ENCODE assay signal across 16 cellular contexts in genomic region chr2:182069416-182069815, GRCh38.
A peak's percentile ranks its signal among the peaks of the same experiment; 100 is the strongest.
DNase-seq lines count a peak whose midpoint lies in the region; TF ChIP-seq lines count a peak whose summit lies in the region.
"Had no signal": no experiment of that assay in that cellular context is flagged by ENCODE, and none has a peak within 500 bp of the region (broad histone marks: within the 10 kb centered on the region; RNA-seq: fewer than 3 reads in every experiment).

No MANE protein-coding gene starts in this region.

- H3K36me3 ChIP-seq in PC-9 (ENCODE audit: low read depth) (no peaks in the 10 kb centered on the region), SK-N-SH (replicated peaks in 1 of 2; ENCODE audit: control insufficient read depth in 1 of 2, insufficient read depth in 2 of 2, low read length in 1 of 2) (no peaks in the 10 kb centered on the region), smooth muscle cell (ENCODE audit: low read depth) (no peaks in the 10 kb centered on the region), stomach (no peaks in the 10 kb centered on the region), left ventricle myocardium inferior (no peaks in the 10 kb centered on the region)
- H3K36me3 ChIP-seq: BLaER1 had no signal

- H2BK15ac ChIP-seq in H9 (ENCODE audit: low read depth, low read length): no peak overlapping the region

- no peak for DNase-seq in H9
- DNase-seq in PC-9: no peak
- peak; percentile 3 for DNase-seq in SK-N-SH
- DNase-seq in smooth muscle cell (lab: John Stamatoyannopoulos, UW; ENCODE audit: unreplicated experiment): no peak
- DNase-seq in stomach: no peak
- no peak for DNase-seq in left ventricle myocardium inferior
- DNase-seq in inferior parietal cortex (ENCODE audit: extremely low spot score): no peak
- DNase-seq in CD14-positive monocyte (ENCODE audit: low spot score): no peak
- DNase-seq: AML-193; Calu3; CD4-positive, CD25-positive, alpha-beta regulatory T cell; DMS 273 treated with DMSO at 0.1 percent for 48 hours; HCEC 1CT; KG1 had no signal

- H3K79me2 ChIP-seq in H9 (ENCODE audit: insufficient read depth, low read length): no peaks in the 10 kb centered on the region
- no peaks in the 10 kb centered on the region for H3K79me2 ChIP-seq in PC-9 (ENCODE audit: low read depth)
- no peaks in the 10 kb centered on the region for H3K79me2 ChIP-seq in SK-N-SH (ENCODE audit: insufficient read depth)
- no peaks in the 10 kb centered on the region for H3K79me2 ChIP-seq in smooth muscle cell (ENCODE audit: low read depth)

- H3K4me1 ChIP-seq in H9 (ENCODE audit: insufficient read depth, low read length): peaks cover 6% of the 10 kb centered on the region
- peaks cover 23% of the 10 kb centered on the region for H3K4me1 ChIP-seq in PC-9 (replicated peaks; ENCODE audit: insufficient read depth)
- H3K4me1 ChIP-seq in SK-N-SH (ENCODE audit: control insufficient read depth in 1 of 2, insufficient read depth in 2 of 2, low read depth in 1 of 2, low read length in 1 of 2): peaks cover 16 to 24% of the 10 kb centered on the region in 2 experiments
- peaks cover 27% of the 10 kb centered on the region for H3K4me1 ChIP-seq in smooth muscle cell (ENCODE audit: low read depth)
- peaks cover 0 to 11% (median 4%) of the 10 kb centered on the region in 4 donors for H3K4me1 ChIP-seq in stomach
- H3K4me1 ChIP-seq in left ventricle myocardium inferior: peaks cover 32% of the 10 kb centered on the region
- H3K4me1 ChIP-seq: BLaER1 had no signal

- H3K9me3 ChIP-seq in H9 (ENCODE audit: control insufficient read depth, low read depth, low read length): no peaks in the 10 kb centered on the region
- H3K9me3 ChIP-seq in PC-9 (ENCODE audit: insufficient read depth, low read depth): no peaks in the 10 kb centered on the region
- H3K9me3 ChIP-seq in SK-N-SH: no peaks in the 10 kb centered on the region
- no peaks in the 10 kb centered on the region for H3K9me3 ChIP-seq in smooth muscle cell (replicated peaks; ENCODE audit: low read depth)
- no peaks in the 10 kb centered on the region for H3K9me3 ChIP-seq in stomach
- H3K9me3 ChIP-seq in left ventricle myocardium inferior (replicated peaks): no peaks in the 10 kb centered on the region
- H3K9me3 ChIP-seq: BLaER1 had no signal

- no peak overlapping the region for H2BK5ac ChIP-seq in H9 (ENCODE audit: insufficient read length, low read length)

- H3K4ac ChIP-seq in H9 (ENCODE audit: low read depth, low read length): no peak overlapping the region

- H4K5ac ChIP-seq in H9 (ENCODE audit: insufficient read length, low read depth, low read length): no peak overlapping the region

- H3K36me3 Mint-ChIP-seq in H9 (ENCODE audit: insufficient read depth in 1 of 3, low read depth in 3 of 3): no peaks in the 10 kb centered on the region
- H3K36me3 Mint-ChIP-seq in CD14-positive monocyte: no peaks in the 10 kb centered on the region
- H3K36me3 Mint-ChIP-seq: CD4-positive, CD25-positive, alpha-beta regulatory T cell; IgD-negative memory B cell had no signal

- no peak overlapping the region for H2BK20ac ChIP-seq in H9 (ENCODE audit: low read depth, low read length, poor library complexity, severe bottlenecking)

- H3K27me3 ChIP-seq in H9 (ENCODE audit: insufficient read depth, low read length) (no peaks in the 10 kb centered on the region), PC-9 (ENCODE audit: insufficient read depth, low read depth) (no peaks in the 10 kb centered on the region), SK-N-SH (ENCODE audit: insufficient read depth) (no peaks in the 10 kb centered on the region), smooth muscle cell (ENCODE audit: low read depth) (no peaks in the 10 kb centered on the region), stomach (no peaks in the 10 kb centered on the region), left ventricle myocardium inferior (ENCODE audit: low read depth) (no peaks in the 10 kb centered on the region)
- H3K27me3 ChIP-seq: BLaER1 had no signal

- H2BK12ac ChIP-seq in H9 (ENCODE audit: insufficient read length, low read depth, low read length): no peak overlapping the region

- intact Hi-C loops in PC-9 (cut with micrococcal nuclease; ENCODE audit: unreplicated experiment) (loop anchor here (2.0 kb wide), 1 partner anchor 115 kb away; no protein-coding TSS in a partner anchor), stomach (cut with DNase I; ENCODE audit: low total_unique reads) (no loop called here), left ventricle myocardium inferior (cut with micrococcal nuclease) (no loop called here), CD14-positive monocyte (cut with micrococcal nuclease) (no loop called here)

- no peak overlapping the region for H3K9ac ChIP-seq in H9 (ENCODE audit: extremely low read depth, insufficient read length, low read length)
- H3K9ac ChIP-seq in SK-N-SH: no peak overlapping the region
- no peak overlapping the region for H3K9ac ChIP-seq in smooth muscle cell (ENCODE audit: low read depth)
- H3K9ac ChIP-seq: BLaER1 had no signal

- H3K27ac ChIP-seq in H9 (ENCODE audit: insufficient read length, low read depth, low read length) (no peak overlapping the region), PC-9 (peak overlapping the region; percentile 74), SK-N-SH (ENCODE audit: low read depth in 2 of 2, low read length in 1 of 2) (no peak overlapping the region), smooth muscle cell (ENCODE audit: low read depth) (no peak overlapping the region), stomach (no peak overlapping the region), left ventricle myocardium inferior (replicated peaks) (no peak overlapping the region)
- H3K27ac ChIP-seq: BLaER1 had no signal

- no peak overlapping the region for H2AK5ac ChIP-seq in H9 (ENCODE audit: insufficient read length, low read length)

- H3K23me2 ChIP-seq in H9 (ENCODE audit: insufficient read length, low read depth, low read length, poor library complexity, severe bottlenecking): no peaks in the 10 kb centered on the region

- no peak for TF ChIP-seq RAD21 in SK-N-SH (IDR thresholded peaks at IDR 0.05; ENCODE audit: low read length)

- TF ChIP-seq EP300 in SK-N-SH (IDR thresholded peaks at IDR 0.05; ENCODE audit: borderline replicate concordance in 1 of 2, low read depth in 1 of 2, low read length in 1 of 2): peak in 1 of 2 experiments; percentile 68; a peak in 2 of 4 replicates
- no peak for TF ChIP-seq EP300 in stomach (IDR thresholded peaks at IDR 0.05)

- H4K8ac ChIP-seq in H9 (replicated peaks; ENCODE audit: insufficient read length, low read depth, low read length): no peak overlapping the region

- no peak overlapping the region for H3K4me3 ChIP-seq in PC-9
- no peak overlapping the region for H3K4me3 ChIP-seq in SK-N-SH (ENCODE audit: low read depth in 2 of 2, low read length in 1 of 2)
- H3K4me3 ChIP-seq in smooth muscle cell: no peak overlapping the region
- no peak overlapping the region for H3K4me3 ChIP-seq in stomach
- no peak overlapping the region for H3K4me3 ChIP-seq in left ventricle myocardium inferior
- H3K4me3 ChIP-seq: BLaER1 had no signal

- no peak overlapping the region for H3K18ac ChIP-seq in H9 (ENCODE audit: insufficient read length, low read depth, low read length)

- no peaks in the 10 kb centered on the region for H3K27me3 Mint-ChIP-seq in H9 (ENCODE audit: low read depth)
- no peaks in the 10 kb centered on the region for H3K27me3 Mint-ChIP-seq in CD14-positive monocyte (ENCODE audit: low read depth in 3 of 3)
- H3K27me3 Mint-ChIP-seq: CD4-positive, CD25-positive, alpha-beta regulatory T cell had no signal

- no peak overlapping the region for H3K23ac ChIP-seq in H9 (ENCODE audit: insufficient read length, low read depth, low read length)

- peaks cover 16% of the 10 kb centered on the region for H3F3A ChIP-seq in PC-9 (ENCODE audit: insufficient read depth, low read depth)
- H3F3A ChIP-seq in SK-N-SH (replicated peaks; ENCODE audit: insufficient read depth): peaks cover 12% of the 10 kb centered on the region
- peaks cover 7% of the 10 kb centered on the region for H3F3A ChIP-seq in smooth muscle cell (ENCODE audit: low read depth)

- H3K4me3 Mint-ChIP-seq in H9: no peak overlapping the region; a peak in 1 of 5 replicates
- H3K4me3 Mint-ChIP-seq in CD14-positive monocyte: no peak overlapping the region
- H3K4me3 Mint-ChIP-seq: CD4-positive, CD25-positive, alpha-beta regulatory T cell; IgD-negative memory B cell had no signal

- H3K4me1 Mint-ChIP-seq in H9 (peaks cover 15 to 18% of the 10 kb centered on the region in 2 experiments), CD14-positive monocyte (peaks cover 3% of the 10 kb centered on the region)
- H3K4me1 Mint-ChIP-seq: CD4-positive, CD25-positive, alpha-beta regulatory T cell; IgD-negative memory B cell had no signal

- H3K9me3 Mint-ChIP-seq in H9: no peaks in the 10 kb centered on the region
- H3K9me3 Mint-ChIP-seq in CD14-positive monocyte: peaks cover 0 to 2% (median 0%) of the 10 kb centered on the region in 7 donors

- H2BK120ac ChIP-seq in H9 (ENCODE audit: low read depth, low read length, poor library complexity, severe bottlenecking): no peak overlapping the region

- H3K27ac Mint-ChIP-seq in H9: peak overlapping the region in 2 of 3 experiments; percentile 25 to 28; a peak in 4 of 7 replicates
- H3K27ac Mint-ChIP-seq in CD14-positive monocyte: no peak overlapping the region
- H3K27ac Mint-ChIP-seq: CD4-positive, CD25-positive, alpha-beta regulatory T cell; IgD-negative memory B cell had no signal

- POLR2A ChIA-PET in PC-9 (lab: Charles Lee; ENCODE audit: unreplicated experiment): interaction anchor here (0.7 kb wide), 1 partner anchor 10 kb away, joined by 3 read pairs; no protein-coding TSS in a partner anchor
- POLR2A ChIA-PET in SK-N-SH (lab: Yijun Ruan, JAX): no interaction called here

- H4K20me1 ChIP-seq in H9 (ENCODE audit: control insufficient read depth, insufficient read depth, insufficient read length): no peaks in the 10 kb centered on the region
- no peaks in the 10 kb centered on the region for H4K20me1 ChIP-seq in PC-9 (ENCODE audit: insufficient read depth)
- no peaks in the 10 kb centered on the region for H4K20me1 ChIP-seq in SK-N-SH (ENCODE audit: insufficient read depth)
- H4K20me1 ChIP-seq in smooth muscle cell (ENCODE audit: low read depth): no peaks in the 10 kb centered on the region
- H4K20me1 ChIP-seq: BLaER1 had no signal

- no peak for TF ChIP-seq CTCF in H9 (conservative IDR thresholded peaks at IDR 0.05)
- TF ChIP-seq CTCF in PC-9 (conservative IDR thresholded peaks at IDR 0.05): no peak
- TF ChIP-seq CTCF in SK-N-SH (IDR thresholded peaks at IDR 0.05): no peak
- no peak for TF ChIP-seq CTCF in smooth muscle cell (IDR thresholded peaks at IDR 0.05; ENCODE audit: borderline replicate concordance, insufficient read depth, poor library complexity, severe bottlenecking)
- no peak for TF ChIP-seq CTCF in stomach (IDR thresholded peaks at IDR 0.05)
- no peak for TF ChIP-seq CTCF in left ventricle myocardium inferior (IDR thresholded peaks at IDR 0.05; ENCODE audit: borderline replicate concordance)
- no peak for TF ChIP-seq CTCF in CD14-positive monocyte (IDR thresholded peaks at IDR 0.05)

- H3K4me2 ChIP-seq in H9 (ENCODE audit: insufficient read depth, insufficient read length, low read length): no peak overlapping the region
- H3K4me2 ChIP-seq in PC-9: peak overlapping the region; percentile 41
- no peak overlapping the region for H3K4me2 ChIP-seq in SK-N-SH
- peak overlapping the region; percentile 62 for H3K4me2 ChIP-seq in smooth muscle cell
- H3K4me2 ChIP-seq: BLaER1 had no signal

- no peak overlapping the region for H3K14ac ChIP-seq in H9 (ENCODE audit: insufficient read depth, low read length)

- CTCF ChIA-PET in PC-9 (lab: Charles Lee) (no interaction called here), SK-N-SH (lab: Yijun Ruan, JAX) (no interaction called here)

- H2AFZ ChIP-seq in H9 (ENCODE audit: low read length): no peak overlapping the region
- peak overlapping the region; percentile 66; the same call in 1 of the 2 replicates for H2AFZ ChIP-seq in PC-9
- H2AFZ ChIP-seq in SK-N-SH (ENCODE audit: low read depth): no peak overlapping the region
- H2AFZ ChIP-seq in smooth muscle cell (ENCODE audit: low read depth): no peak overlapping the region

- H4K91ac ChIP-seq in H9 (ENCODE audit: insufficient read length, low read depth, low read length): no peak overlapping the region

- no peaks in the 10 kb centered on the region for H3K9me2 ChIP-seq in PC-9 (ENCODE audit: insufficient read depth)
- H3K9me2 ChIP-seq in SK-N-SH: no peaks in the 10 kb centered on the region

- no TSS peak for BruUV-seq in PC-9 (replicated peaks; lab: Mats Ljungman, UMichigan)

- H3K56ac ChIP-seq in H9 (ENCODE audit: insufficient read length, low read depth, low read length): no peak overlapping the region

- H3T11ph ChIP-seq in H9 (ENCODE audit: low read length): no peak overlapping the region

- no peak for TF ChIP-seq POLR2A in stomach (IDR thresholded peaks at IDR 0.05)

- H3K79me1 ChIP-seq in H9 (ENCODE audit: insufficient read depth, low read depth, low read length, poor library complexity, severe bottlenecking): no peaks in the 10 kb centered on the region

Comparison
In these comparisons a context has a peak if more than half of its experiments do, and no peak if none do; other contexts are left out.
1. H3K4me2 ChIP-seq: peak in PC-9 (single experiment) and smooth muscle cell (single experiment); none in H9 (single experiment) and SK-N-SH (single experiment).
2. H3K27ac Mint-ChIP-seq: peak in H9 (2 of 3); none in CD14-positive monocyte (0 of 7).